20 cellular contexts compared by ENCODE assay signal in the genomic region with DNA sequence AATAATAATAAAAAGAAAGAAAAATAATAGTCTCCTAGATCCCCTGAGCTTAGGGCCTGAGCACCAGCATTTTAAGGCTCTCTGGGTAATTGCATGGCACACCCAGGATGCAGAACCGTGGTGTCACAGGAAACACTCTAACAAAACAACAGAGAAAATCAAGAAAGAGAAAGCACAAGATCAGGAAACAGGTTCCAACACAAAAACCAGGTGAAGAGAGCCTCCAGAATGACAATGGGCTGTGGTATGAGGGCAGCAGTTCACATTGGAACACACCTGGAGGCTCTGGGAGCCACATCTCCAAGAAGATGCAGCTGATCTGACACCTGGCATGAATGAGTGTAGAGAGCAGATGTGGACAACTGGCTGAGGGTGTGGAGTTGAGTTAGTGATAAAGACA. TPM values are rescaled to one million over a fixed set of nuclear protein-coding genes. Genes with fewer than 3 reads are reported as not detected.
A peak's percentile ranks its signal among the peaks of the same experiment; 100 is the strongest.
DNase-seq lines count a peak whose midpoint lies in the region; ATAC-seq and TF ChIP-seq lines count a peak whose summit lies in the region.
"Had no signal": no experiment of that assay in that cellular context is flagged by ENCODE, and none has a peak within 500 bp of the region (broad histone marks: within the 10 kb centered on the region; RNA-seq: fewer than 3 reads in every experiment).

No MANE protein-coding gene starts in this region.

- H3K36me3 Mint-ChIP-seq in activated CD8-positive, alpha-beta T cell treated with anti-CD3 and anti-CD28 coated beads for 36 hours (ENCODE audit: low read depth): no peaks in the 10 kb centered on the region

- H3K4me3 ChIP-seq in left ventricle myocardium inferior: no peak overlapping the region
- no peak overlapping the region for H3K4me3 ChIP-seq in right cardiac atrium (ENCODE audit: low read length)
- H3K4me3 ChIP-seq: SJSA1, suprapubic skin had no signal

- H3K9me3 ChIP-seq in left ventricle myocardium inferior (replicated peaks): peaks cover 13% of the 10 kb centered on the region
- H3K9me3 ChIP-seq in right cardiac atrium (ENCODE audit: control insufficient read depth, low read length): no peaks in the 10 kb centered on the region
- H3K9me3 ChIP-seq: SJSA1, suprapubic skin had no signal

- H3K27ac Mint-ChIP-seq in activated CD8-positive, alpha-beta T cell treated with anti-CD3 and anti-CD28 coated beads for 36 hours: peak overlapping the region; percentile 22

- H3K4me1 ChIP-seq in left ventricle myocardium inferior: peaks cover 100% of the 10 kb centered on the region
- peaks cover 8% of the 10 kb centered on the region for H3K4me1 ChIP-seq in right cardiac atrium (ENCODE audit: control insufficient read depth, insufficient read depth, low read length)
- H3K4me1 ChIP-seq: SJSA1 had no signal

- intact Hi-C loops in left ventricle myocardium inferior (cut with micrococcal nuclease) (no loop called here), right cardiac atrium (cut with DNase I) (no loop called here)
- intact Hi-C loops in activated CD8-positive, alpha-beta T cell treated with anti-CD3 and anti-CD28 coated beads for 36 hours (cut with micrococcal nuclease): no loop called here

- H3K27me3 ChIP-seq in left ventricle myocardium inferior (ENCODE audit: low read depth) (no peaks in the 10 kb centered on the region), right cardiac atrium (ENCODE audit: control insufficient read depth, insufficient read depth) (no peaks in the 10 kb centered on the region)
- H3K27me3 ChIP-seq: SJSA1, suprapubic skin had no signal

- TF ChIP-seq CTCF in left ventricle myocardium inferior (IDR thresholded peaks at IDR 0.05; ENCODE audit: borderline replicate concordance): no peak
- TF ChIP-seq CTCF in activated CD8-positive, alpha-beta T cell treated with anti-CD3 and anti-CD28 coated beads for 36 hours (IDR thresholded peaks at IDR 0.05): no peak
- no peak for TF ChIP-seq CTCF in GM10248 (IDR thresholded peaks at IDR 0.05; ENCODE audit: control extremely low read depth, extremely low read depth, low read depth, missing control alignments)

- H3K4me1 Mint-ChIP-seq in activated CD8-positive, alpha-beta T cell treated with anti-CD3 and anti-CD28 coated beads for 36 hours (ENCODE audit: low read depth): peaks cover 5% of the 10 kb centered on the region

- H3K9me3 Mint-ChIP-seq in activated CD8-positive, alpha-beta T cell treated with anti-CD3 and anti-CD28 coated beads for 36 hours: peaks cover 15% of the 10 kb centered on the region

- peak overlapping the region; percentile 88 for H3K27ac ChIP-seq in left ventricle myocardium inferior (replicated peaks)
- H3K27ac ChIP-seq in right cardiac atrium (ENCODE audit: low read length): no peak overlapping the region
- H3K27ac ChIP-seq: SJSA1, suprapubic skin had no signal

- ATAC-seq in right cardiac atrium: no peak
- ATAC-seq in activated CD8-positive, alpha-beta T cell treated with anti-CD3 and anti-CD28 coated beads for 36 hours: no peak
- peak; percentile 37 for ATAC-seq in esophagus mucosa
- no peak for ATAC-seq in GM21528 (IDR thresholded peaks at IDR 0.05; ENCODE audit: low FRiP score, unreplicated experiment)
- ATAC-seq: PC-3 had no signal

- WGBS in right cardiac atrium: 48% methylated on average over 1 of the region's 1 CpG

- no peak overlapping the region for H3K4me3 Mint-ChIP-seq in activated CD8-positive, alpha-beta T cell treated with anti-CD3 and anti-CD28 coated beads for 36 hours

- peaks cover 6% of the 10 kb centered on the region for H3K36me3 ChIP-seq in left ventricle myocardium inferior
- H3K36me3 ChIP-seq: SJSA1, suprapubic skin had no signal

- H3K27me3 Mint-ChIP-seq in activated CD8-positive, alpha-beta T cell treated with anti-CD3 and anti-CD28 coated beads for 36 hours: no peaks in the 10 kb centered on the region

- POLR2A ChIA-PET in activated CD8-positive, alpha-beta T cell treated with anti-CD3 and anti-CD28 coated beads for 36 hours (lab: Charles Lee): no interaction called here
- POLR2A ChIA-PET in GM10248 (lab: Yijun Ruan, JAX): no interaction called here

- DNase-seq in left ventricle myocardium inferior: no peak
- DNase-seq in right cardiac atrium: no peak
- no peak for DNase-seq in activated CD8-positive, alpha-beta T cell treated with anti-CD3 and anti-CD28 coated beads for 36 hours
- no peak for DNase-seq in UCSD-AML1 (lab: John Stamatoyannopoulos, UW; ENCODE audit: unreplicated experiment)
- DNase-seq in GM10248 (ENCODE audit: extremely low spot score): no peak
- DNase-seq in DMS79 (lab: John Stamatoyannopoulos, UW): no peak
- DNase-seq: activated CD4-positive, alpha-beta T cell treated with anti-CD3 and anti-CD28 coated beads for 48 hours; activated T-cell treated with anti-CD3 and anti-CD28 coated beads, Interleukin-2, amount 50 U/mL, for 48 hours; caudate nucleus; DND-41; KG1; MV-4-11; NCI-H1930; NCI-H345; PC-3 had no signal

- CTCF ChIA-PET in activated CD8-positive, alpha-beta T cell treated with anti-CD3 and anti-CD28 coated beads for 36 hours (lab: Charles Lee): interaction anchor here (1.1 to 1.9 kb wide), 2 partner anchors 10 kb away, joined by 3 to 6 read pairs; no protein-coding TSS in a partner anchor
- CTCF ChIA-PET in GM10248 (lab: Yijun Ruan, JAX): interaction anchor here (1.0 to 2.8 kb wide), 4 partner anchors 10 to 16 kb away, joined by 4 to 8 read pairs (median 7); no protein-coding TSS in a partner anchor

RNA-seq across cellular contexts. Expression of gene MMRN2, which starts 7.1 kb away (rescaled TPM):
- 32.1 TPM for total RNA-seq in left ventricle myocardium inferior
- 10 to 100 TPM; 32.4 to 65.5 (median 42.5) TPM for total RNA-seq in right cardiac atrium
- 19.8 TPM for polyA plus RNA-seq in right cardiac atrium
- not detected for total RNA-seq in activated CD8-positive, alpha-beta T cell treated with anti-CD3 and anti-CD28 coated beads for 36 hours
- total RNA-seq in esophagus mucosa: 9.0 TPM

RNA-seq across cellular contexts. Expression of gene SNCG, which starts 8.1 kb away (rescaled TPM):
- total RNA-seq in left ventricle myocardium inferior: 14.7 TPM
- total RNA-seq in right cardiac atrium: 10 to 100 TPM; 10.8 to 22.0 (median 15.6) TPM
- polyA plus RNA-seq in right cardiac atrium: 30.2 TPM
- total RNA-seq in activated CD8-positive, alpha-beta T cell treated with anti-CD3 and anti-CD28 coated beads for 36 hours: not detected
- total RNA-seq in esophagus mucosa: 8.2 TPM

RNA-seq across cellular contexts. Expression of gene ADIRF, which starts 17.9 kb away (rescaled TPM):
- total RNA-seq in left ventricle myocardium inferior (41.1 TPM), right cardiac atrium (100 to 1,000 TPM in 1 of 4 donors, 10 to 100 TPM in 3; 69.0 to 122 (median 75.7) TPM), esophagus mucosa (46.1 TPM)
- 215 TPM for polyA plus RNA-seq in right cardiac atrium
- not detected for total RNA-seq in activated CD8-positive, alpha-beta T cell treated with anti-CD3 and anti-CD28 coated beads for 36 hours
- total RNA-seq: SJSA1 had no signal
- polyA plus RNA-seq: neural cell had no signal

Comparison
In these comparisons a context has a peak if more than half of its experiments do, and no peak if none do; other contexts are left out.
1. RNA of gene ADIRF, which starts 17.9 kb away (total RNA-seq): 69.0 to 122 TPM in right cardiac atrium, 46.1 TPM in esophagus mucosa (single experiment) and 41.1 TPM in left ventricle myocardium inferior (single experiment); not detected in activated CD8-positive, alpha-beta T cell treated with anti-CD3 and anti-CD28 coated beads for 36 hours; every median in the first group is over 10 times any median in the second.